In the genomic region with DNA sequence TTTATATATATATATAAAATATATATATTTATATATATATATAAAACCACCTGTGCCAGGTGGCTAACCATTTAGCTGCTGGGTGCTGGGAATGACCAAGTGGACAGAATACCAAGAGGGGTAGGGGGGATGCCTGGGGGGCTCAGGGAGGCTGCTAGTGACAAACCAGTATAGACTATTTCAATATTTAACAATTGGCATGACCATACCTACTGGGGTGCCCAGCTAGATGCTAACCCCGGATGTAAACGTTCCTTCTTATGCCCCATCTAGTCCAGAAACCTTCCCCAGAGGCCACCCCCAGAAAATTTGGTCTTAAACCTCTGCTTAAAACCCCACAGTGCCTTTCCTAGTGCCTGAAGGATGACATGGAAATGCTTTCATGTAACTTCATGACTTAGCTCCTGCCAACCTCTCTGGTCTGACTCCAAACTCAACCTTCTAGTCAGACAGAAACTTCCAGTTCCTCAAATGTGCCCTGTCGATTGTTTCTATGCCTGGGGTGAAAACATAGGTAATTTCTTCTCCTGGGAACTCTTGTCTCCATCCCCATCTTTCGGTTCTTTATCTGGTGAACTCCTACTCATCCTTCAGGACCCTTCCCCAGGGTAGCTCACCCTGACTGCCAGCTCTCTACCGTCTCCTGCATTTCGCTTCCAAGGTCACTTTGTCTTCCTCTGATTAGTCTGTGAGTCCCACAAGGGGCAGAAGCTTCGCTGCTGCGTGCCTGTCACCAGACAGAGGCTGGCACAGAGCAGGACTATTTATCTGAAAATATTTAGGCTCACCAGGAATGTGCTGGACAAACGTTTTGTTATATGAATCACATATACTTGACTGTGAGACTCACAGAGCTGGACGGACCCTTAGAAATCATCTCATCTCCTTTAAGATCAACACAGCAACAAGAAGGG, we compare ENCODE assay signal across 11 cellular contexts. TPM values are rescaled to one million over a fixed set of nuclear protein-coding genes. Genes with fewer than 3 reads are reported as not detected.
DNase-seq lines count a peak whose midpoint lies in the region; ATAC-seq and TF ChIP-seq lines count a peak whose summit lies in the region.
"Had no signal": no experiment of that assay in that cellular context is flagged by ENCODE, and none has a peak within 500 bp of the region (broad histone marks: within the 10 kb centered on the region; RNA-seq: fewer than 3 reads in every experiment).

No MANE protein-coding gene starts in this region.

- peak overlapping the region; percentile 89 to 95 (median 95) for H3K27ac ChIP-seq in gastroesophageal sphincter
- H3K27ac ChIP-seq in thoracic aorta: peak overlapping the region; percentile 94 to 97
- no peak overlapping the region for H3K27ac ChIP-seq in neuronal stem cell (replicated peaks; ENCODE audit: low read length)
- H3K27ac ChIP-seq: BLaER1 treated with 17β-estradiol and CSF1 and Interleukin-3, amounts not matched to agents 10 nM and 100 nM; neural progenitor cell had no signal

- H2BK12ac ChIP-seq in neuronal stem cell (ENCODE audit: low read length): no peak overlapping the region

- H2BK120ac ChIP-seq in neuronal stem cell (ENCODE audit: low read depth, low read length): no peak overlapping the region

- no peak overlapping the region for H2BK5ac ChIP-seq in neuronal stem cell (ENCODE audit: low read length)

- H3K9me3 ChIP-seq in gastroesophageal sphincter: no peaks in the 10 kb centered on the region
- H3K9me3 ChIP-seq in thoracic aorta: no peaks in the 10 kb centered on the region
- no peaks in the 10 kb centered on the region for H3K9me3 ChIP-seq in neuronal stem cell (replicated peaks in 1 of 2; ENCODE audit: control insufficient read depth in 2 of 2, insufficient read depth in 1 of 2, low read depth in 1 of 2, low read length in 2 of 2)
- H3K9me3 ChIP-seq: BLaER1 treated with 17β-estradiol and CSF1 and Interleukin-3, amounts not matched to agents 10 nM and 100 nM; breast epithelium had no signal

- no peak overlapping the region for H2AK5ac ChIP-seq in neuronal stem cell (ENCODE audit: low read depth, low read length)

- H3K4me1 ChIP-seq in gastroesophageal sphincter (peaks cover 5 to 75% (median 7%) of the 10 kb centered on the region in 3 donors), thoracic aorta (ENCODE audit: control insufficient read depth in 1 of 2, low read depth in 2 of 2) (peaks cover 33 to 62% of the 10 kb centered on the region in 2 donors), neuronal stem cell (ENCODE audit: control insufficient read depth in 2 of 2, insufficient read depth in 1 of 2, low read depth in 1 of 2, low read length in 2 of 2) (peaks cover 3 to 15% of the 10 kb centered on the region in 2 donors)
- H3K4me1 ChIP-seq: breast epithelium had no signal

- ATAC-seq in left ventricle myocardium superior (no peak), gastroesophageal sphincter (no peak), thoracic aorta (ENCODE audit: insufficient number of reproducible peaks, low FRiP score, low read depth) (no peak)

- no peaks in the 10 kb centered on the region for H3K79me1 ChIP-seq in neuronal stem cell (ENCODE audit: low read depth, low read length)

- H3K36me3 ChIP-seq in gastroesophageal sphincter (no peaks in the 10 kb centered on the region), thoracic aorta (no peaks in the 10 kb centered on the region), neuronal stem cell (replicated peaks in 1 of 2; ENCODE audit: control insufficient read depth in 2 of 2, insufficient read depth in 2 of 2, low read length in 2 of 2) (no peaks in the 10 kb centered on the region)
- H3K36me3 ChIP-seq: BLaER1 treated with 17β-estradiol and CSF1 and Interleukin-3, amounts not matched to agents 10 nM and 100 nM; breast epithelium; neural progenitor cell had no signal

- DNase-seq in cardiac septum (ENCODE audit: low spot score) (peak; percentile 63), left ventricle myocardium superior (no peak), RPMI8226 (peak; percentile 45), thoracic aorta (ENCODE audit: low spot score) (no peak), NCI-H2171 treated with DMSO at 0.1 percent for 48 hours (lab: John Stamatoyannopoulos, UW) (no peak), anterior cingulate cortex (lab: John Stamatoyannopoulos, UW) (no peak), neuronal stem cell (ENCODE audit: low spot score) (no peak)

- H4K91ac ChIP-seq in neuronal stem cell (ENCODE audit: low read depth, low read length, poor library complexity): no peak overlapping the region

- no peak overlapping the region for H4K8ac ChIP-seq in neuronal stem cell (ENCODE audit: low read depth, low read length)

- H3K18ac ChIP-seq in neuronal stem cell (ENCODE audit: low read length): no peak overlapping the region

- H3K27me3 ChIP-seq in gastroesophageal sphincter (no peaks in the 10 kb centered on the region), thoracic aorta (replicated peaks; ENCODE audit: insufficient read depth) (no peaks in the 10 kb centered on the region), neuronal stem cell (ENCODE audit: control insufficient read depth in 3 of 3, insufficient read depth in 3 of 3, low read depth in 1 of 3, low read length in 3 of 3) (peaks cover 0 to 6% (median 0%) of the 10 kb centered on the region in 3 experiments)
- H3K27me3 ChIP-seq: BLaER1 treated with 17β-estradiol and CSF1 and Interleukin-3, amounts not matched to agents 10 nM and 100 nM; neural progenitor cell had no signal

- no peak overlapping the region for H3K14ac ChIP-seq in neuronal stem cell (ENCODE audit: low read length)

- H3K4me3 ChIP-seq in gastroesophageal sphincter (no peak overlapping the region), thoracic aorta (no peak overlapping the region), neuronal stem cell (ENCODE audit: low read length in 2 of 2) (no peak overlapping the region)
- H3K4me3 ChIP-seq: BLaER1 treated with 17β-estradiol and CSF1 and Interleukin-3, amounts not matched to agents 10 nM and 100 nM; breast epithelium; neural progenitor cell had no signal

- TF ChIP-seq CTCF in gastroesophageal sphincter (IDR thresholded peaks at IDR 0.05) (no peak), thoracic aorta (IDR thresholded peaks at IDR 0.05) (no peak)

- no peak overlapping the region for H3K4me2 ChIP-seq in neuronal stem cell (ENCODE audit: insufficient read depth, low read length, poor library complexity, severe bottlenecking)
- H3K4me2 ChIP-seq: BLaER1 treated with 17β-estradiol and CSF1 and Interleukin-3, amounts not matched to agents 10 nM and 100 nM; neural progenitor cell had no signal

- no peak overlapping the region for H3K4ac ChIP-seq in neuronal stem cell (ENCODE audit: low read length)

- H3K9ac ChIP-seq in neuronal stem cell (ENCODE audit: low read depth, low read length, poor library complexity): no peak overlapping the region
- H3K9ac ChIP-seq: BLaER1 treated with 17β-estradiol and CSF1 and Interleukin-3, amounts not matched to agents 10 nM and 100 nM; neural progenitor cell had no signal

- H2BK15ac ChIP-seq in neuronal stem cell (ENCODE audit: low read length): no peak overlapping the region

- TF ChIP-seq EP300 in gastroesophageal sphincter (IDR thresholded peaks at IDR 0.05): no peak

- H2AFZ ChIP-seq in neuronal stem cell (ENCODE audit: low read length): no peak overlapping the region
- H2AFZ ChIP-seq: neural progenitor cell had no signal

- 52 to 53% methylated on average over 7 to 9 of the region's 10 CpGs for WGBS in gastroesophageal sphincter (ENCODE audit: low coverage in 1 of 2), 2 donors
- WGBS in neuronal stem cell (ENCODE audit: extremely low coverage in 2 of 2, insufficient read length in 2 of 2, insufficient replicate concordance in 1 of 2), 2 donors: no CpG with 5 or more reads among the region's 10 CpGs

- H3K23ac ChIP-seq in neuronal stem cell (ENCODE audit: low read depth, low read length, poor library complexity): no peak overlapping the region

- intact Hi-C loops in cardiac septum (cut with DNase I): no loop called here
- intact Hi-C loops in left ventricle myocardium superior (cut with micrococcal nuclease): no loop called here

- no peak for TF ChIP-seq POLR2A in gastroesophageal sphincter (IDR thresholded peaks at IDR 0.05)

RNA-seq across cellular contexts. Expression of gene JPH2, which starts 51.8 kb away (rescaled TPM):
- 182 TPM for total RNA-seq in cardiac septum
- total RNA-seq in left ventricle myocardium superior: 182 TPM
- total RNA-seq in gastroesophageal sphincter: 100 to 1,000 TPM; 173 to 442 (median 242) TPM
- 100 to 1,000 TPM; 169 to 179 TPM for total RNA-seq in thoracic aorta
- 0.28 TPM for polyA plus RNA-seq in neuronal stem cell (2013, experiment 1 of 2)
- 0.21 TPM for polyA plus RNA-seq in neuronal stem cell (2013, experiment 2 of 2)

Comparison
In these comparisons a context has a peak if more than half of its experiments do, and no peak if none do; other contexts are left out.
1. DNase-seq: peak in cardiac septum (single experiment) and RPMI8226 (single experiment); none in left ventricle myocardium superior (single experiment), thoracic aorta (single experiment), NCI-H2171 treated with DMSO at 0.1 percent for 48 hours (single experiment), anterior cingulate cortex (0 of 58) and neuronal stem cell (single experiment).